In genomic region chr19:41847351-41848105, GRCh38 we compare ENCODE assay signal across 22 cellular contexts. TPM values are rescaled to one million over a fixed set of nuclear protein-coding genes. Genes with fewer than 3 reads are reported as not detected.
DNase-seq lines count a peak whose midpoint lies in the region; ATAC-seq, FAIRE-seq and TF ChIP-seq lines count a peak whose summit lies in the region.
"Had no signal": no experiment of that assay in that cellular context is flagged by ENCODE, and none has a peak within 500 bp of the region (broad histone marks: within the 10 kb centered on the region; RNA-seq: fewer than 3 reads in every experiment).

No MANE protein-coding gene starts in this region.

- H3K27me3 Mint-ChIP-seq in chondrocyte (ENCODE audit: low read depth) = peaks cover 39% of the 10 kb centered on the region

- intact Hi-C loops in upper lobe of right lung (cut with DNase I) = no loop called here

- TF ChIP-seq CTCF in chondrocyte (IDR thresholded peaks at IDR 0.05) = no peak
- no peak for TF ChIP-seq CTCF in upper lobe of right lung (IDR thresholded peaks at IDR 0.05)
- no peak for TF ChIP-seq CTCF in GM13977 (IDR thresholded peaks at IDR 0.05; ENCODE audit: extremely low read depth, insufficient read depth, missing control alignments)

- H3K4me1 ChIP-seq in upper lobe of right lung (no peaks in the 10 kb centered on the region), small intestine (ENCODE audit: control insufficient read depth in 2 of 2, insufficient read depth in 1 of 2, low read depth in 1 of 2, low read length in 1 of 2) (no peaks in the 10 kb centered on the region)
- H3K4me1 ChIP-seq: A549, BLaER1, HAP-1 had no signal

- no peak overlapping the region for H3K4me3 Mint-ChIP-seq in chondrocyte (ENCODE audit: unreplicated experiment)
- H3K4me3 Mint-ChIP-seq: CD4-positive, alpha-beta memory T cell had no signal

- no peak for ATAC-seq in upper lobe of right lung
- ATAC-seq: A549, GM12878 had no signal

- H3K4me3 ChIP-seq in upper lobe of right lung (no peak overlapping the region), small intestine (ENCODE audit: low read depth in 1 of 2, low read length in 2 of 2) (no peak overlapping the region)
- H3K4me3 ChIP-seq: A549, BLaER1, GM12878, HAP-1 had no signal

- H3K36me3 ChIP-seq in upper lobe of right lung (no peaks in the 10 kb centered on the region), small intestine (ENCODE audit: control insufficient read depth in 2 of 2, insufficient read depth in 2 of 2, low read length in 2 of 2) (no peaks in the 10 kb centered on the region)
- H3K36me3 ChIP-seq: BLaER1, HAP-1 had no signal

- 88 to 90% (median 90%) methylated on average over 19 of the region's 19 CpGs for WGBS in small intestine, 3 donors

- peaks cover 3% of the 10 kb centered on the region for H3K9me3 Mint-ChIP-seq in chondrocyte (ENCODE audit: low read depth)

- no peak overlapping the region for H3K27ac ChIP-seq in upper lobe of right lung
- H3K27ac ChIP-seq in small intestine (ENCODE audit: low read depth in 1 of 2, low read length in 1 of 2) = no peak overlapping the region
- H3K27ac ChIP-seq: 22Rv1, A549, BLaER1 had no signal

- no peaks in the 10 kb centered on the region for H3K4me1 Mint-ChIP-seq in chondrocyte (ENCODE audit: low read depth)
- H3K4me1 Mint-ChIP-seq: CD14-positive monocyte; CD4-positive, alpha-beta memory T cell had no signal

- H3K27ac Mint-ChIP-seq in chondrocyte (ENCODE audit: unreplicated experiment) = no peak overlapping the region
- H3K27ac Mint-ChIP-seq: CD14-positive monocyte; CD4-positive, alpha-beta memory T cell had no signal

- DNase-seq in activated effector memory CD4-positive, alpha-beta T cell treated with anti-CD3 and anti-CD28 coated beads, Interleukin-2, amount 50 U/mL, for 16 hours = peak; percentile 47
- DNase-seq in activated effector memory CD4-positive, alpha-beta T cell treated with Interleukin-2 at 50 U/mL for 16 hours = no peak
- DNase-seq in chondrocyte (ENCODE audit: low spot score) (peak; percentile 67), mesenteric fat pad (ENCODE audit: low spot score) (peak; percentile 53), upper lobe of right lung (peak; percentile 60), GM13977 (ENCODE audit: low spot score) (no peak), small intestine (no peak), NCI-H82 (lab: John Stamatoyannopoulos, UW) (no peak)
- DNase-seq: CD4-positive, alpha-beta memory T cell; DMS153; DMS79; GDM1; GOT3 had no signal

- H3K9me3 ChIP-seq in upper lobe of right lung (no peaks in the 10 kb centered on the region), small intestine (ENCODE audit: control insufficient read depth, low read depth) (no peaks in the 10 kb centered on the region)
- H3K9me3 ChIP-seq: A549, HAP-1 had no signal

- in situ Hi-C loops in GM13977 (cut with MboI; ENCODE audit: low pct_unique_long_range_greater_than_20kb, low sequenced_read_pairs, unreplicated experiment) = no loop called here

- no peak for FAIRE-seq in small intestine (lab: Jason Lieb, UNC)
- FAIRE-seq: A549, GM12878, GM18507 had no signal

- peaks cover 15% of the 10 kb centered on the region for H3K27me3 ChIP-seq in upper lobe of right lung
- H3K27me3 ChIP-seq in small intestine (ENCODE audit: control insufficient read depth in 2 of 2, insufficient read depth in 2 of 2, low read length in 2 of 2) = no peaks in the 10 kb centered on the region
- H3K27me3 ChIP-seq: BLaER1 had no signal

- no peaks in the 10 kb centered on the region for H3K36me3 Mint-ChIP-seq in chondrocyte (ENCODE audit: low read depth)
- H3K36me3 Mint-ChIP-seq: CD14-positive monocyte; CD4-positive, alpha-beta memory T cell had no signal

RNA-seq across cellular contexts. Expression of gene DMRTC2, which starts 2.7 kb away (rescaled TPM):
- total RNA-seq in chondrocyte (not detected in 3 replicates), mesenteric fat pad (not detected), upper lobe of right lung (not detected)
- polyA plus RNA-seq in small intestine = not detected
- total RNA-seq: CD4-positive, alpha-beta memory T cell; Daoy; GM12878; HT-29 had no signal
- polyA plus RNA-seq: A549; CD14-positive monocyte; CD4-positive, alpha-beta memory T cell; GM12878 had no signal

RNA-seq across cellular contexts. Expression of gene LYPD4, which starts 3.0 kb away (rescaled TPM):
- total RNA-seq in chondrocyte (not detected in 3 replicates), mesenteric fat pad (not detected), upper lobe of right lung (not detected)
- not detected for polyA plus RNA-seq in small intestine
- total RNA-seq: CD4-positive, alpha-beta memory T cell; Daoy; GM12878; HT-29 had no signal
- polyA plus RNA-seq: A549; CD14-positive monocyte; CD4-positive, alpha-beta memory T cell; GM12878 had no signal

RNA-seq across cellular contexts. Expression of gene RPS19, which starts 12.5 kb away (rescaled TPM):
- 1,424 to 1,797 TPM (median 1,457 TPM) in 3 replicates for total RNA-seq in chondrocyte
- 1,067 TPM for total RNA-seq in mesenteric fat pad
- 1,667 TPM for total RNA-seq in upper lobe of right lung
- 1,000 to 10,000 TPM; 2,031 to 3,349 (median 3,107) TPM for polyA plus RNA-seq in small intestine

RNA-seq across cellular contexts. Expression of gene CD79A, which starts 29.6 kb away (rescaled TPM):
- total RNA-seq in chondrocyte (0.36 TPM in 1 of 3 replicates, not detected in the others), mesenteric fat pad (0.61 TPM), upper lobe of right lung (1.4 TPM)
- polyA plus RNA-seq in small intestine = 10 to 100 TPM in 1 of 3 donors, 1 to 10 TPM in 1, under 1 TPM in 1; 0.45 to 10.5 (median 8.9) TPM
- total RNA-seq: Daoy had no signal

RNA-seq across cellular contexts. Expression of gene ARHGEF1, which starts 35.5 kb away (rescaled TPM):
- total RNA-seq in chondrocyte = 70.5 to 105 TPM (median 73.2 TPM) in 3 replicates
- 123 TPM for total RNA-seq in mesenteric fat pad
- 197 TPM for total RNA-seq in upper lobe of right lung
- 100 to 1,000 TPM in 2 of 3 donors, 10 to 100 TPM in 1; 55.3 to 120 (median 118) TPM for polyA plus RNA-seq in small intestine

Comparison
In these comparisons a context has a peak if more than half of its experiments do, and no peak if none do; other contexts are left out.
1. DNase-seq: peak in activated effector memory CD4-positive, alpha-beta T cell treated with anti-CD3 and anti-CD28 coated beads, Interleukin-2, amount 50 U/mL, for 16 hours (single experiment), chondrocyte (single experiment), mesenteric fat pad (single experiment) and upper lobe of right lung (single experiment); none in activated effector memory CD4-positive, alpha-beta T cell treated with Interleukin-2 at 50 U/mL for 16 hours (single experiment), GM13977 (single experiment), small intestine (single experiment) and NCI-H82 (single experiment).